25 cellular contexts compared by ENCODE assay signal in genomic region chr5:35664584-35664983, GRCh38.
"Had no signal": no experiment of that assay in that cellular context is flagged by ENCODE, and none has a peak within 500 bp of the region (broad histone marks: within the 10 kb centered on the region; RNA-seq: fewer than 3 reads in every experiment).

No MANE protein-coding gene starts in this region.

- H3K36me3 ChIP-seq: cardiac muscle cell, stomach, suprapubic skin had no signal

- H3K4me3 ChIP-seq: body of pancreas, cardiac muscle cell, stomach, suprapubic skin, tibial nerve had no signal

- H3K4me1 ChIP-seq: foreskin keratinocyte, parathyroid adenoma, stomach, suprapubic skin, tibial nerve had no signal

- H3K27ac Mint-ChIP-seq: activated B cell treated with CpG ODN at 0.5 μM for 24 hours; activated naive CD4-positive, alpha-beta T cell treated with anti-CD3 and anti-CD28 coated beads for 36 hours; activated T-cell treated with anti-CD3 and anti-CD28 coated beads, Interleukin-2, amount 50 U/mL, for 24 hours; memory B cell; nephron progenitor cell had no signal

- H3K36me3 Mint-ChIP-seq: memory B cell had no signal

- ATAC-seq: body of pancreas, foreskin keratinocyte, right cardiac atrium, T-cell had no signal

- H3K27me3 ChIP-seq: body of pancreas, cardiac muscle cell, foreskin keratinocyte, stomach, suprapubic skin, tibial nerve had no signal

- H3K9me3 ChIP-seq: body of pancreas, stomach, suprapubic skin, tibial nerve had no signal

- H3K4me1 Mint-ChIP-seq: activated B cell treated with CpG ODN at 0.5 μM for 24 hours, memory B cell, nephron progenitor cell had no signal

- H3K4me3 Mint-ChIP-seq: activated B cell treated with CpG ODN at 0.5 μM for 24 hours; activated naive CD4-positive, alpha-beta T cell treated with anti-CD3 and anti-CD28 coated beads for 36 hours; activated T-cell treated with anti-CD3 and anti-CD28 coated beads, Interleukin-2, amount 50 U/mL, for 24 hours; memory B cell; nephron progenitor cell had no signal

- H3K27ac ChIP-seq: body of pancreas, cardiac muscle cell, foreskin keratinocyte, parathyroid adenoma, stomach, suprapubic skin, tibial nerve had no signal

- H3K27me3 Mint-ChIP-seq: activated T-cell treated with anti-CD3 and anti-CD28 coated beads, Interleukin-2, amount 50 U/mL, for 24 hours; T-cell had no signal

- DNase-seq: activated B cell treated with CpG ODN at 0.5 μM for 24 hours; activated CD4-positive, alpha-beta T cell treated with anti-CD3 and anti-CD28 coated beads for 4 hours; activated CD8-positive, alpha-beta memory T cell treated with anti-CD3 and anti-CD28 coated beads for 24 hours; activated CD8-positive, alpha-beta memory T cell treated with anti-CD3 and anti-CD28 coated beads, Interleukin-2, amount 50 U/mL, for 4 hours; activated effector memory CD4-positive, alpha-beta T cell treated with Interleukin-2 at 50 U/mL for 16 hours; activated naive CD4-positive, alpha-beta T cell treated with anti-CD3 and anti-CD28 coated beads for 36 hours; activated T-cell treated with anti-CD3 and anti-CD28 coated beads, Interleukin-2, amount 50 U/mL, for 24 hours; anterior cingulate cortex; body of pancreas; dermis blood vessel endothelial cell; effector CD8-positive, alpha-beta T cell; foreskin keratinocyte; left colon; nephron progenitor cell; nucleus accumbens; right cardiac atrium; stimulated activated CD4-positive, alpha-beta T cell treated with anti-CD3 and anti-CD28 coated beads, Interleukin-12 subunit alpha, Interleukin-12 subunit beta, amount 100 ng/mL, for 4 hours; stimulated activated CD4-positive, alpha-beta T cell treated with anti-CD3 and anti-CD28 coated beads, Interleukin-4, amount 100 ng/mL, for 4 hours; stomach; T-cell had no signal
